Comparison of ENCODE assay signal across 9 cellular contexts in the genomic region with DNA sequence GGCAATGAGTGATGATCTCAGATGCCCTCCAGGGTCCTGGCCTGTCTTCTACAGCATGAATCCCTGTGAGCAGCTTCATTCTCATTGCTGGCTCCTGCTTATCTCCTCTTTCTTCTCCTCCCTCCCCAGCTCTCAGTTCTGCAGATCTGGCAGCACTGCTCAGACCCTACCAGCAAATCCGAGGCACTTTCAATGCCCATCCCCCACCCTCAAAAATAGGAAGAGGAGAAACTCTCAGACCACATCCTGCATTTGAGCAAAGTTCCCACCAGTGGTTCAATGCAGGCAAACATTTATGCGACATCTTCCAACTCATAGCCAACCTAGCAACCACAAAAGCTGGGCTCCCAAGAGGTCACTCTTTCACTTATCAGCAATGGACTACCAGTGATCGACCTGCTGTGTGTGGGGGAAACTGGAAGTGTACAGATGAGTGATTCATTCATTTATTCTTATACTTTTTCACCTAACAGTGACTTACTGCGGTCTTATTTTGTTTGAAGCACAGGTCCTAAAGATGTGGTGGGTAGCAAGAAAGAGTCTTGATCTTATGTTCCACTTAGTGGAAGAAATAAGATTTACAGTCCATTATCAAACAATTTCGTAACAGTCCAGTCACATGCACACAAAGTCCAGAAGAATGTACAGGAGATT. TPM values are rescaled to one million over a fixed set of nuclear protein-coding genes. Genes with fewer than 3 reads are reported as not detected.
DNase-seq lines count a peak whose midpoint lies in the region; ATAC-seq and TF ChIP-seq lines count a peak whose summit lies in the region.
"Had no signal": no experiment of that assay in that cellular context is flagged by ENCODE, and none has a peak within 500 bp of the region (broad histone marks: within the 10 kb centered on the region; RNA-seq: fewer than 3 reads in every experiment).

No MANE protein-coding gene starts in this region.

- no peaks in the 10 kb centered on the region for H3K9me3 Mint-ChIP-seq in activated CD4-positive, alpha-beta memory T cell treated with anti-CD3 and anti-CD28 coated beads for 36 hours
- peaks cover 0 to 13% (median 0%) of the 10 kb centered on the region in 11 donors for H3K9me3 Mint-ChIP-seq in naive thymus-derived CD4-positive, alpha-beta T cell

- H3K27me3 Mint-ChIP-seq in activated CD4-positive, alpha-beta memory T cell treated with anti-CD3 and anti-CD28 coated beads for 36 hours, result no peaks in the 10 kb centered on the region
- no peaks in the 10 kb centered on the region for H3K27me3 Mint-ChIP-seq in naive thymus-derived CD4-positive, alpha-beta T cell

- H3K27me3 ChIP-seq in naive thymus-derived CD4-positive, alpha-beta T cell (ENCODE audit: control insufficient read depth in 2 of 2, insufficient read depth in 2 of 2, low read length in 2 of 2), result no peaks in the 10 kb centered on the region
- no peaks in the 10 kb centered on the region for H3K27me3 ChIP-seq in left lung

- H3K4me3 ChIP-seq in naive thymus-derived CD4-positive, alpha-beta T cell (ENCODE audit: low read length), result peak overlapping the region; percentile 55
- no peak overlapping the region for H3K4me3 ChIP-seq in left lung

- H3K4me3 Mint-ChIP-seq in activated CD4-positive, alpha-beta memory T cell treated with anti-CD3 and anti-CD28 coated beads for 36 hours, result peak overlapping the region; percentile 35
- H3K4me3 Mint-ChIP-seq in naive thymus-derived CD4-positive, alpha-beta T cell, result peak overlapping the region; percentile 77 to 92 (median 84)

- peak overlapping the region; percentile 77 for H3K27ac ChIP-seq in naive thymus-derived CD4-positive, alpha-beta T cell (ENCODE audit: low read depth, low read length)
- H3K27ac ChIP-seq in left lung, result peak overlapping the region in 1 of 2 donors; percentile 74

- intact Hi-C loops in activated CD4-positive, alpha-beta memory T cell treated with anti-CD3 and anti-CD28 coated beads for 36 hours (cut with micrococcal nuclease), result loop anchor here (1.0 to 5.0 kb wide), 5 partner anchors 21 to 396 kb away; partner anchors contain the start of genes DENND2D and RAP1A
- intact Hi-C loops in naive thymus-derived CD4-positive, alpha-beta T cell (cut with micrococcal nuclease), result loop anchor here (1.0 to 10.0 kb wide), 14 partner anchors 7 to 547 kb away; partner anchors contain the start of genes CEPT1 (in 2 of the 2), DRAM2 (in 2 of the 2), ATP5PB (in 1 of the 2) and C1orf162 (in 1 of the 2)
- intact Hi-C loops in left lung (cut with DNase I), result loop anchor here in 1 of 2 donors (10.0 kb wide), 1 partner anchor 183 kb away; no protein-coding TSS in a partner anchor

- no peaks in the 10 kb centered on the region for H3K9me3 ChIP-seq in naive thymus-derived CD4-positive, alpha-beta T cell (ENCODE audit: control insufficient read depth in 2 of 3, low read length in 3 of 3)
- H3K9me3 ChIP-seq in left lung, result no peaks in the 10 kb centered on the region

- DNase-seq in GM10266 (ENCODE audit: extremely low spot score) (peak; percentile 67), NCI-H748 (lab: John Stamatoyannopoulos, UW; ENCODE audit: unreplicated experiment) (no peak), left lung (no peak), NCI-H1694 treated with DMSO at 0.1 percent for 48 hours (lab: John Stamatoyannopoulos, UW) (no peak)
- DNase-seq in activated CD4-positive, alpha-beta memory T cell treated with anti-CD3 and anti-CD28 coated beads for 36 hours, result peak; percentile 82
- DNase-seq in naive thymus-derived CD4-positive, alpha-beta T cell, result peak in 8 of 9 donors; percentile 61 to 83 (median 81)

- ATAC-seq in GM19463 (IDR thresholded peaks at IDR 0.05; ENCODE audit: unreplicated experiment) (peak; percentile 62), HG03457 (IDR thresholded peaks at IDR 0.05; ENCODE audit: unreplicated experiment) (peak; percentile 44), left lung (no peak)
- peak; percentile 43 for ATAC-seq in naive thymus-derived CD4-positive, alpha-beta T cell
- ATAC-seq: Panc1 had no signal

- TF ChIP-seq CTCF in GM10266 (IDR thresholded peaks at IDR 0.05; ENCODE audit: control insufficient read depth, insufficient read depth, low read depth, missing control alignments), result no peak
- TF ChIP-seq CTCF in left lung (IDR thresholded peaks at IDR 0.05), result no peak

- H3K36me3 ChIP-seq in naive thymus-derived CD4-positive, alpha-beta T cell (ENCODE audit: control insufficient read depth in 2 of 3, insufficient read depth in 3 of 3, low read length in 3 of 3), result no peaks in the 10 kb centered on the region
- no peaks in the 10 kb centered on the region for H3K36me3 ChIP-seq in left lung

- peaks cover 91% of the 10 kb centered on the region for H3K4me1 Mint-ChIP-seq in activated CD4-positive, alpha-beta memory T cell treated with anti-CD3 and anti-CD28 coated beads for 36 hours (ENCODE audit: low read depth)
- peaks cover 78 to 100% (median 97%) of the 10 kb centered on the region in 7 donors for H3K4me1 Mint-ChIP-seq in naive thymus-derived CD4-positive, alpha-beta T cell

- peaks cover 92% of the 10 kb centered on the region in 2 donors for H3K4me1 ChIP-seq in naive thymus-derived CD4-positive, alpha-beta T cell (ENCODE audit: control insufficient read depth in 2 of 2, insufficient read depth in 2 of 2, low read length in 2 of 2)
- H3K4me1 ChIP-seq in left lung, result peaks cover 7 to 62% of the 10 kb centered on the region in 2 donors

- CTCF ChIA-PET in activated CD4-positive, alpha-beta memory T cell treated with anti-CD3 and anti-CD28 coated beads for 36 hours (lab: Charles Lee), result interaction anchor here (1.2 to 12.9 kb wide), 5 partner anchors 21 to 286 kb away, joined by 3 to 169 read pairs (median 8); partner anchors contain the start of gene DENND2D
- CTCF ChIA-PET in naive thymus-derived CD4-positive, alpha-beta T cell (lab: Charles Lee), result interaction anchor here (0.7 to 17.6 kb wide), 5 partner anchors 13 to 184 kb away, joined by 3 to 341 read pairs (median 5); partner anchors contain the start of gene DENND2D

- POLR2A ChIA-PET in activated CD4-positive, alpha-beta memory T cell treated with anti-CD3 and anti-CD28 coated beads for 36 hours (lab: Charles Lee), result interaction anchor here (1.2 to 8.8 kb wide), 4 partner anchors 24 to 371 kb away, joined by 3 to 256 read pairs (median 5); partner anchors contain the start of gene DENND2D
- POLR2A ChIA-PET in naive thymus-derived CD4-positive, alpha-beta T cell (lab: Charles Lee), result interaction anchor here (0.6 to 18.8 kb wide), 10 partner anchors 10 to 1809 kb away, joined by 3 to 1128 read pairs (median 5); partner anchors contain the start of genes CEPT1, DENND2D and DRAM2

- no peaks in the 10 kb centered on the region for H3K36me3 Mint-ChIP-seq in activated CD4-positive, alpha-beta memory T cell treated with anti-CD3 and anti-CD28 coated beads for 36 hours
- peaks cover 0 to 16% (median 0%) of the 10 kb centered on the region in 5 donors for H3K36me3 Mint-ChIP-seq in naive thymus-derived CD4-positive, alpha-beta T cell

- peak overlapping the region; percentile 95 for H3K27ac Mint-ChIP-seq in activated CD4-positive, alpha-beta memory T cell treated with anti-CD3 and anti-CD28 coated beads for 36 hours
- peak overlapping the region; percentile 85 to 100 (median 97) for H3K27ac Mint-ChIP-seq in naive thymus-derived CD4-positive, alpha-beta T cell

RNA-seq across cellular contexts. Expression of gene CHI3L2, which starts 5.8 kb away (rescaled TPM):
- total RNA-seq in activated CD4-positive, alpha-beta memory T cell treated with anti-CD3 and anti-CD28 coated beads for 36 hours, result 1 to 10 TPM; 2.2 to 2.8 TPM
- total RNA-seq in naive thymus-derived CD4-positive, alpha-beta T cell, result 10 to 100 TPM in 3 of 5 experiments, 1 to 10 TPM in 2; 7.0 to 38.0 (median 18.8) TPM
- 100 to 1,000 TPM; 126 to 136 TPM for polyA plus RNA-seq in naive thymus-derived CD4-positive, alpha-beta T cell
- 100 to 1,000 TPM in 1 of 2 donors, 1 to 10 TPM in 1; 8.0 to 222 TPM for total RNA-seq in left lung

RNA-seq across cellular contexts. Expression of gene DENND2D, which starts 21.3 kb away (rescaled TPM):
- 100 to 1,000 TPM; 156 to 157 TPM for total RNA-seq in activated CD4-positive, alpha-beta memory T cell treated with anti-CD3 and anti-CD28 coated beads for 36 hours
- 100 to 1,000 TPM; 122 to 328 (median 288) TPM for total RNA-seq in naive thymus-derived CD4-positive, alpha-beta T cell
- polyA plus RNA-seq in naive thymus-derived CD4-positive, alpha-beta T cell, result 100 to 1,000 TPM; 192 to 421 TPM
- total RNA-seq in left lung, result 10 to 100 TPM; 56.6 to 78.8 TPM

Comparison
In these comparisons a context has a peak if more than half of its experiments do, and no peak if none do; other contexts are left out.
1. DNase-seq: peak in GM10266 (single experiment), activated CD4-positive, alpha-beta memory T cell treated with anti-CD3 and anti-CD28 coated beads for 36 hours (single experiment) and naive thymus-derived CD4-positive, alpha-beta T cell (8 of 9); none in NCI-H748 (single experiment), left lung (0 of 2) and NCI-H1694 treated with DMSO at 0.1 percent for 48 hours (single experiment).